In the genomic region with DNA sequence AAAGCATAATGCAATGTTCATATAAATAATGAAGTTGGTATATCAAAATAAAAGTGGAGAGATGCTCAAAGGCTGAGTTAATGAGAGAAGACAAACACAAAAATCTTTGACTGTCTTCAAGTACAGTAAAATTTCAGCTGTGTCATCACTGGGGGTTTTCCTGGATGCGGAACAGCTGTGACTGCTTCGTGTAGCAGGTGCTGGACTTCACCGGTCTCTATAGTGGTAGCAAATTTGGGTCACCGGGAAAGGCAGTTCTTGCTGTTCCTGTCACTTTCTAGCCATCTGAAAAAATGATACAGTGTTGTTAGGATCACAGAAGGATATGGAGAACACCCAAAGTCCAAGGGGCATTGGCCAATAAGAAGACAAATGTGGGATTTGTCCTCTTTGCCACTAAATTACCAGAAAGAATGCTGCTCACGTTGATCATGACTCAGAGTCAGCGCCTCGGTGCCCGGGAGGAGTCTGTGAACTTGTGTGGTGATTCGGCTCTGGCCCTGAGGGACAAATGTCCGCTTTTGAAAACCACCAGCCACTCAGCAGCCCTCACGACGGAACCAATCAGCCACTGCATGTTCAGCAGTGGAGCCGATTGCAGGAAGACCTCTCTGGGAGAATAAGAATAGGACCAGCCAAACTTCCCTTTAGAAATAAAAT, we compare ENCODE assay signal across 1 cellular context.
TF ChIP-seq lines count a peak whose summit lies in the region.

No MANE protein-coding gene starts in this region.

TF ChIP-seq in HepG2, 621 proteins besides CTCF, POLR2A, EP300 and RAD21:
- TF ChIP-seq FOSL2 (CRISPR knock-in tag; IDR thresholded peaks at IDR 0.05) (peak; percentile 31; the same call in 1 of the 2 replicates), ZSCAN12 (CRISPR knock-in tag; IDR thresholded peaks at IDR 0.05) (no peak)
